ENCODE assay signal across 18 cellular contexts in genomic region chr20:5036828-5037227, GRCh38. TPM values are rescaled to one million over a fixed set of nuclear protein-coding genes. Genes with fewer than 3 reads are reported as not detected.
A peak's percentile ranks its signal among the peaks of the same experiment; 100 is the strongest.
DNase-seq lines count a peak whose midpoint lies in the region; ATAC-seq and TF ChIP-seq lines count a peak whose summit lies in the region.
"Had no signal": no experiment of that assay in that cellular context is flagged by ENCODE, and none has a peak within 500 bp of the region (broad histone marks: within the 10 kb centered on the region; RNA-seq: fewer than 3 reads in every experiment).

No MANE protein-coding gene starts in this region.

- H3K27ac Mint-ChIP-seq in natural killer cell (peak overlapping the region; percentile 59 to 63), T-helper 17 cell (peak overlapping the region; percentile 65), immature natural killer cell (peak overlapping the region in 4 of 6 donors; percentile 11 to 80 (median 52))
- H3K27ac Mint-ChIP-seq in natural killer cell treated with Interleukin-12 subunit alpha and Interleukin-12 subunit beta and Interleukin-15 and Interleukin-18, amount 100 ng/mL, for 72 hours = peak overlapping the region in 1 of 2 donors; percentile 66
- H3K27ac Mint-ChIP-seq: B cell; CD4-positive, CD25-positive, alpha-beta regulatory T cell; CD8-positive, alpha-beta T cell; GM23338; H9 had no signal

- TF ChIP-seq CTCF in natural killer cell (IDR thresholded peaks at IDR 0.05) (no peak), GM13977 (IDR thresholded peaks at IDR 0.05; ENCODE audit: extremely low read depth, insufficient read depth, missing control alignments) (no peak)

- H3K36me3 Mint-ChIP-seq in natural killer cell (no peaks in the 10 kb centered on the region), T-helper 17 cell (ENCODE audit: low read depth) (no peaks in the 10 kb centered on the region), immature natural killer cell (peaks cover 0 to 5% (median 0%) of the 10 kb centered on the region in 3 donors)
- H3K36me3 Mint-ChIP-seq in natural killer cell treated with Interleukin-12 subunit alpha and Interleukin-12 subunit beta and Interleukin-15 and Interleukin-18, amount 100 ng/mL, for 72 hours = no peaks in the 10 kb centered on the region
- H3K36me3 Mint-ChIP-seq: CD4-positive, CD25-positive, alpha-beta regulatory T cell; CD8-positive, alpha-beta T cell had no signal

- no peaks in the 10 kb centered on the region for H3K9me3 ChIP-seq in T-helper 17 cell (ENCODE audit: control insufficient read depth, low read length, poor library complexity, severe bottlenecking)
- H3K9me3 ChIP-seq: BLaER1, Caco-2 had no signal

- DNase-seq in natural killer cell (no peak), GM13977 (ENCODE audit: low spot score) (peak; percentile 33), T-helper 17 cell (no peak), immature natural killer cell (no peak), NCI-H1417 treated with DMSO at 0.1 percent for 48 hours (lab: John Stamatoyannopoulos, UW) (no peak), NCI-H446 (lab: John Stamatoyannopoulos, UW) (no peak)
- no peak for DNase-seq in natural killer cell treated with Interleukin-12 subunit alpha and Interleukin-12 subunit beta and Interleukin-15 and Interleukin-18, amount 100 ng/mL, for 72 hours (ENCODE audit: low spot score)
- DNase-seq: Caco-2; CD4-positive, CD25-positive, alpha-beta regulatory T cell; CD8-positive, alpha-beta T cell; DMS153; DND-41; H9 had no signal

- H3K4me3 Mint-ChIP-seq in natural killer cell (peak overlapping the region; percentile 64), T-helper 17 cell (no peak overlapping the region), immature natural killer cell (peak overlapping the region in 3 of 5 donors; percentile 6 to 71 (median 44))
- H3K4me3 Mint-ChIP-seq in natural killer cell treated with Interleukin-12 subunit alpha and Interleukin-12 subunit beta and Interleukin-15 and Interleukin-18, amount 100 ng/mL, for 72 hours = no peak overlapping the region
- H3K4me3 Mint-ChIP-seq: B cell; CD4-positive, CD25-positive, alpha-beta regulatory T cell; CD8-positive, alpha-beta T cell; GM23338; H9 had no signal

- ATAC-seq in natural killer cell (no peak), T-helper 17 cell (no peak), esophagus mucosa (no peak)
- no peak for ATAC-seq in natural killer cell treated with Interleukin-12 subunit alpha and Interleukin-12 subunit beta and Interleukin-15 and Interleukin-18, amount 100 ng/mL, for 72 hours
- ATAC-seq: CD8-positive, alpha-beta T cell; GM23338; HCT116 had no signal

- peaks cover 26 to 30% of the 10 kb centered on the region in 2 donors for H3K4me1 Mint-ChIP-seq in natural killer cell
- peaks cover 15 to 24% of the 10 kb centered on the region in 2 donors for H3K4me1 Mint-ChIP-seq in natural killer cell treated with Interleukin-12 subunit alpha and Interleukin-12 subunit beta and Interleukin-15 and Interleukin-18, amount 100 ng/mL, for 72 hours (ENCODE audit: low read depth in 2 of 2)
- peaks cover 10% of the 10 kb centered on the region for H3K4me1 Mint-ChIP-seq in T-helper 17 cell
- peaks cover 28 to 35% of the 10 kb centered on the region in 2 donors for H3K4me1 Mint-ChIP-seq in immature natural killer cell
- H3K4me1 Mint-ChIP-seq: GM23338, H9 had no signal

- H3K27me3 Mint-ChIP-seq in natural killer cell (ENCODE audit: low read depth in 2 of 2) (no peaks in the 10 kb centered on the region), T-helper 17 cell (peaks cover 9% of the 10 kb centered on the region), immature natural killer cell (ENCODE audit: low read depth in 3 of 3) (peaks cover 0 to 3% (median 1%) of the 10 kb centered on the region in 3 donors)
- H3K27me3 Mint-ChIP-seq in natural killer cell treated with Interleukin-12 subunit alpha and Interleukin-12 subunit beta and Interleukin-15 and Interleukin-18, amount 100 ng/mL, for 72 hours = no peaks in the 10 kb centered on the region

- in situ Hi-C loops in GM13977 (cut with MboI; ENCODE audit: low pct_unique_long_range_greater_than_20kb, low sequenced_read_pairs, unreplicated experiment) = no loop called here

- intact Hi-C loops in natural killer cell (cut with micrococcal nuclease) = loop anchor here (5.0 kb wide), 1 partner anchor 35 kb away; the partner anchor contains the start of gene SLC23A2

- H3K9me3 Mint-ChIP-seq in natural killer cell (no peaks in the 10 kb centered on the region), immature natural killer cell (no peaks in the 10 kb centered on the region)
- H3K9me3 Mint-ChIP-seq in natural killer cell treated with Interleukin-12 subunit alpha and Interleukin-12 subunit beta and Interleukin-15 and Interleukin-18, amount 100 ng/mL, for 72 hours = no peaks in the 10 kb centered on the region
- H3K9me3 Mint-ChIP-seq: CD4-positive, CD25-positive, alpha-beta regulatory T cell; CD8-positive, alpha-beta T cell; GM23338; H9 had no signal

RNA-seq across cellular contexts. Expression of gene SLC23A2, which starts 35.5 kb away (rescaled TPM):
- 10 to 100 TPM; 21.8 to 31.5 (median 26.0) TPM for total RNA-seq in natural killer cell
- total RNA-seq in natural killer cell treated with Interleukin-12 subunit alpha and Interleukin-12 subunit beta and Interleukin-15 and Interleukin-18, amount 100 ng/mL, for 72 hours = 10 to 100 TPM; 18.6 to 32.9 TPM
- total RNA-seq in T-helper 17 cell = 10 to 100 TPM; 18.0 to 24.4 TPM
- 1 to 10 TPM; 5.0 to 9.3 (median 5.1) TPM for polyA plus RNA-seq in immature natural killer cell
- 9.4 TPM for total RNA-seq in esophagus mucosa

Comparison
In these comparisons a context has a peak if more than half of its experiments do, and no peak if none do; other contexts are left out.
1. H3K4me3 Mint-ChIP-seq: peak in natural killer cell (single experiment) and immature natural killer cell (3 of 5); none in natural killer cell treated with Interleukin-12 subunit alpha and Interleukin-12 subunit beta and Interleukin-15 and Interleukin-18, amount 100 ng/mL, for 72 hours (single experiment) and T-helper 17 cell (single experiment).